1 cellular context compared by ENCODE assay signal in the genomic region with DNA sequence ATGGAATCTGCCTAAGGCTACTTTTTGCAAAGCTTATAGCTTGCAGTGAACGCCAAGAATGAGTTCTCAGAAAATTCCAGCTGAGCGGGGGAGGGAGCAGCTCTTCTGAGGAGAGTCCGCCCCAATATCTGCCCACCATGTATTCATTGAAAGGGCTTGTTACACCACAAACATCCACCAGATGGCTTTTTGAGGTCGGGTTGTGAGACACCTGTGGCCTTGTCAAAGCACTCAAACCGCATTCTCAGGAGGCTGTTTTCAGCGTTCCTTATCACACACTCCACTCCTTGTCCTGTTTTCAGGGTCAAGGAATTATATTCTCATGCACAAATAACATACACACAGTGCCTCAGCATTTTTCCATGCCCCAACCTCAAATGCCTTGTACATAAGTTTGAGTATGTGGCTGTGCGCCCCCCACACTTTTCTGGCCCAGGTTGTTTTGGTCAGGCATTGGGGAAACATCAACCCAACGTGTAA.
TF ChIP-seq lines count a peak whose summit lies in the region.

No MANE protein-coding gene starts in this region.

TF ChIP-seq in K562, 482 proteins besides CTCF, POLR2A, EP300 and RAD21 (continued from another document and continues in another):
- TF ChIP-seq TFE3 (CRISPR knock-in tag; IDR thresholded peaks at IDR 0.05) (no peak), U2AF2 (optimal IDR thresholded peaks at IDR 0.05; ENCODE audit: low read depth, low read length) (no peak), MBD2 (IDR thresholded peaks at IDR 0.05; ENCODE audit: borderline replicate concordance, low read depth) (no peak), E2F8 (IDR thresholded peaks at IDR 0.05; ENCODE audit: low read depth, partially characterized antibody) (no peak), MEIS2 (IDR thresholded peaks at IDR 0.05; ENCODE audit: partially characterized antibody) (peak; percentile 75), EHMT2 (IDR thresholded peaks at IDR 0.05) (peak; percentile 40; the same call in 1 of the 2 replicates), FOXK1 (CRISPR knock-in tag; IDR thresholded peaks at IDR 0.05; ENCODE audit: borderline replicate concordance) (no peak), ZNF695 (CRISPR knock-in tag; IDR thresholded peaks at IDR 0.05) (no peak), TAF1 (IDR thresholded peaks at IDR 0.05; ENCODE audit: control insufficient read depth, extremely low read depth, insufficient read depth, low read length, severe bottlenecking) (no peak), ZBTB8A (IDR thresholded peaks at IDR 0.05; ENCODE audit: partially characterized antibody) (no peak), JUNB (CRISPR knock-in tag; conservative IDR thresholded peaks at IDR 0.05) (no peak), FOXJ3 (CRISPR knock-in tag; IDR thresholded peaks at IDR 0.05) (no peak), ZC3H8 (IDR thresholded peaks at IDR 0.05) (no peak), CREB1 (IDR thresholded peaks at IDR 0.05) (0 out of 2 replicates have a peak, but pooled peaks have one; percentile 30), CREB1 (CRISPR knock-in tag; IDR thresholded peaks at IDR 0.05) (no peak), EGR1 (conservative IDR thresholded peaks at IDR 0.05) (peak; percentile 67), ZNF696 (CRISPR knock-in tag; conservative IDR thresholded peaks at IDR 0.05) (no peak), XRCC4 (IDR thresholded peaks at IDR 0.05; ENCODE audit: extremely low read depth, insufficient read depth, insufficient read length) (no peak), ZNF589 (CRISPR knock-in tag; IDR thresholded peaks at IDR 0.05; ENCODE audit: low read depth) (no peak), ZFPM2 (CRISPR knock-in tag; IDR thresholded peaks at IDR 0.05) (no peak), ZFP30 (CRISPR knock-in tag; IDR thresholded peaks at IDR 0.05; ENCODE audit: borderline replicate concordance) (no peak), BCL6 (CRISPR knock-in tag; IDR thresholded peaks at IDR 0.05) (no peak), SMAD1 (IDR thresholded peaks at IDR 0.05; ENCODE audit: low read depth, low read length, partially characterized antibody) (no peak), ZBTB1 (CRISPR knock-in tag; IDR thresholded peaks at IDR 0.05; ENCODE audit: borderline replicate concordance, low read depth) (no peak), NFIX (CRISPR knock-in tag; IDR thresholded peaks at IDR 0.05; ENCODE audit: low read depth) (no peak), SPI1 (IDR thresholded peaks at IDR 0.05; ENCODE audit: borderline replicate concordance, low read depth, low read length) (no peak), ZNF785 (CRISPR knock-in tag; IDR thresholded peaks at IDR 0.05) (no peak), DNMT1 (IDR thresholded peaks at IDR 0.05) (no peak), ZNF699 (CRISPR knock-in tag; IDR thresholded peaks at IDR 0.05; ENCODE audit: insufficient replicate concordance) (no peak), ZNF436 (CRISPR knock-in tag; IDR thresholded peaks at IDR 0.05) (no peak), GATAD2A (IDR thresholded peaks at IDR 0.05) (no peak)
- TF ChIP-seq, protein P1, sequence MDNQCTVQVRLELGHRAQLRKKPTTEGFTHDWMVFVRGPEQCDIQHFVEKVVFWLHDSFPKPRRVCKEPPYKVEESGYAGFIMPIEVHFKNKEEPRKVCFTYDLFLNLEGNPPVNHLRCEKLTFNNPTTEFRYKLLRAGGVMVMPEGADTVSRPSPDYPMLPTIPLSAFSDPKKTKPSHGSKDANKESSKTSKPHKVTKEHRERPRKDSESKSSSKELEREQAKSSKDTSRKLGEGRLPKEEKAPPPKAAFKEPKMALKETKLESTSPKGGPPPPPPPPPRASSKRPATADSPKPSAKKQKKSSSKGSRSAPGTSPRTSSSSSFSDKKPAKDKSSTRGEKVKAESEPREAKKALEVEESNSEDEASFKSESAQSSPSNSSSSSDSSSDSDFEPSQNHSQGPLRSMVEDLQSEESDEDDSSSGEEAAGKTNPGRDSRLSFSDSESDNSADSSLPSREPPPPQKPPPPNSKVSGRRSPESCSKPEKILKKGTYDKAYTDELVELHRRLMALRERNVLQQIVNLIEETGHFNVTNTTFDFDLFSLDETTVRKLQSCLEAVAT (IDR thresholded peaks at IDR 0.05): peak; percentile 40 to 90; a peak in 3 of 4 replicates
- TF ChIP-seq, protein P2, sequence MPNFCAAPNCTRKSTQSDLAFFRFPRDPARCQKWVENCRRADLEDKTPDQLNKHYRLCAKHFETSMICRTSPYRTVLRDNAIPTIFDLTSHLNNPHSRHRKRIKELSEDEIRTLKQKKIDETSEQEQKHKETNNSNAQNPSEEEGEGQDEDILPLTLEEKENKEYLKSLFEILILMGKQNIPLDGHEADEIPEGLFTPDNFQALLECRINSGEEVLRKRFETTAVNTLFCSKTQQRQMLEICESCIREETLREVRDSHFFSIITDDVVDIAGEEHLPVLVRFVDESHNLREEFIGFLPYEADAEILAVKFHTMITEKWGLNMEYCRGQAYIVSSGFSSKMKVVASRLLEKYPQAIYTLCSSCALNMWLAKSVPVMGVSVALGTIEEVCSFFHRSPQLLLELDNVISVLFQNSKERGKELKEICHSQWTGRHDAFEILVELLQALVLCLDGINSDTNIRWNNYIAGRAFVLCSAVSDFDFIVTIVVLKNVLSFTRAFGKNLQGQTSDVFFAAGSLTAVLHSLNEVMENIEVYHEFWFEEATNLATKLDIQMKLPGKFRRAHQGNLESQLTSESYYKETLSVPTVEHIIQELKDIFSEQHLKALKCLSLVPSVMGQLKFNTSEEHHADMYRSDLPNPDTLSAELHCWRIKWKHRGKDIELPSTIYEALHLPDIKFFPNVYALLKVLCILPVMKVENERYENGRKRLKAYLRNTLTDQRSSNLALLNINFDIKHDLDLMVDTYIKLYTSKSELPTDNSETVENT (CRISPR knock-in tag; IDR thresholded peaks at IDR 0.05): no peak
- TF ChIP-seq, protein P3, sequence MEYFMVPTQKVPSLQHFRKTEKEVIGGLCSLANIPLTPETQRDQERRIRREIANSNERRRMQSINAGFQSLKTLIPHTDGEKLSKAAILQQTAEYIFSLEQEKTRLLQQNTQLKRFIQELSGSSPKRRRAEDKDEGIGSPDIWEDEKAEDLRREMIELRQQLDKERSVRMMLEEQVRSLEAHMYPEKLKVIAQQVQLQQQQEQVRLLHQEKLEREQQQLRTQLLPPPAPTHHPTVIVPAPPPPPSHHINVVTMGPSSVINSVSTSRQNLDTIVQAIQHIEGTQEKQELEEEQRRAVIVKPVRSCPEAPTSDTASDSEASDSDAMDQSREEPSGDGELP (CRISPR knock-in tag; IDR thresholded peaks at IDR 0.05; ENCODE audit: borderline replicate concordance): peak; percentile 77
- TF ChIP-seq, protein P4, sequence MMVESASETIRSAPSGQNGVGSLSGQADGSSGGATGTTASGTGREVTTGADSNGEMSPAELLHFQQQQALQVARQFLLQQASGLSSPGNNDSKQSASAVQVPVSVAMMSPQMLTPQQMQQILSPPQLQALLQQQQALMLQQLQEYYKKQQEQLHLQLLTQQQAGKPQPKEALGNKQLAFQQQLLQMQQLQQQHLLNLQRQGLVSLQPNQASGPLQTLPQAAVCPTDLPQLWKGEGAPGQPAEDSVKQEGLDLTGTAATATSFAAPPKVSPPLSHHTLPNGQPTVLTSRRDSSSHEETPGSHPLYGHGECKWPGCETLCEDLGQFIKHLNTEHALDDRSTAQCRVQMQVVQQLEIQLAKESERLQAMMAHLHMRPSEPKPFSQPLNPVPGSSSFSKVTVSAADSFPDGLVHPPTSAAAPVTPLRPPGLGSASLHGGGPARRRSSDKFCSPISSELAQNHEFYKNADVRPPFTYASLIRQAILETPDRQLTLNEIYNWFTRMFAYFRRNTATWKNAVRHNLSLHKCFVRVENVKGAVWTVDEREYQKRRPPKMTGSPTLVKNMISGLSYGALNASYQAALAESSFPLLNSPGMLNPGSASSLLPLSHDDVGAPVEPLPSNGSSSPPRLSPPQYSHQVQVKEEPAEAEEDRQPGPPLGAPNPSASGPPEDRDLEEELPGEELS (CRISPR knock-in tag; IDR thresholded peaks at IDR 0.05; ENCODE audit: borderline replicate concordance): no peak
- TF ChIP-seq, protein P5, sequence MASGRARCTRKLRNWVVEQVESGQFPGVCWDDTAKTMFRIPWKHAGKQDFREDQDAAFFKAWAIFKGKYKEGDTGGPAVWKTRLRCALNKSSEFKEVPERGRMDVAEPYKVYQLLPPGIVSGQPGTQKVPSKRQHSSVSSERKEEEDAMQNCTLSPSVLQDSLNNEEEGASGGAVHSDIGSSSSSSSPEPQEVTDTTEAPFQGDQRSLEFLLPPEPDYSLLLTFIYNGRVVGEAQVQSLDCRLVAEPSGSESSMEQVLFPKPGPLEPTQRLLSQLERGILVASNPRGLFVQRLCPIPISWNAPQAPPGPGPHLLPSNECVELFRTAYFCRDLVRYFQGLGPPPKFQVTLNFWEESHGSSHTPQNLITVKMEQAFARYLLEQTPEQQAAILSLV (tag; IDR thresholded peaks at IDR 0.05): no peak
- TF ChIP-seq, protein P6, sequence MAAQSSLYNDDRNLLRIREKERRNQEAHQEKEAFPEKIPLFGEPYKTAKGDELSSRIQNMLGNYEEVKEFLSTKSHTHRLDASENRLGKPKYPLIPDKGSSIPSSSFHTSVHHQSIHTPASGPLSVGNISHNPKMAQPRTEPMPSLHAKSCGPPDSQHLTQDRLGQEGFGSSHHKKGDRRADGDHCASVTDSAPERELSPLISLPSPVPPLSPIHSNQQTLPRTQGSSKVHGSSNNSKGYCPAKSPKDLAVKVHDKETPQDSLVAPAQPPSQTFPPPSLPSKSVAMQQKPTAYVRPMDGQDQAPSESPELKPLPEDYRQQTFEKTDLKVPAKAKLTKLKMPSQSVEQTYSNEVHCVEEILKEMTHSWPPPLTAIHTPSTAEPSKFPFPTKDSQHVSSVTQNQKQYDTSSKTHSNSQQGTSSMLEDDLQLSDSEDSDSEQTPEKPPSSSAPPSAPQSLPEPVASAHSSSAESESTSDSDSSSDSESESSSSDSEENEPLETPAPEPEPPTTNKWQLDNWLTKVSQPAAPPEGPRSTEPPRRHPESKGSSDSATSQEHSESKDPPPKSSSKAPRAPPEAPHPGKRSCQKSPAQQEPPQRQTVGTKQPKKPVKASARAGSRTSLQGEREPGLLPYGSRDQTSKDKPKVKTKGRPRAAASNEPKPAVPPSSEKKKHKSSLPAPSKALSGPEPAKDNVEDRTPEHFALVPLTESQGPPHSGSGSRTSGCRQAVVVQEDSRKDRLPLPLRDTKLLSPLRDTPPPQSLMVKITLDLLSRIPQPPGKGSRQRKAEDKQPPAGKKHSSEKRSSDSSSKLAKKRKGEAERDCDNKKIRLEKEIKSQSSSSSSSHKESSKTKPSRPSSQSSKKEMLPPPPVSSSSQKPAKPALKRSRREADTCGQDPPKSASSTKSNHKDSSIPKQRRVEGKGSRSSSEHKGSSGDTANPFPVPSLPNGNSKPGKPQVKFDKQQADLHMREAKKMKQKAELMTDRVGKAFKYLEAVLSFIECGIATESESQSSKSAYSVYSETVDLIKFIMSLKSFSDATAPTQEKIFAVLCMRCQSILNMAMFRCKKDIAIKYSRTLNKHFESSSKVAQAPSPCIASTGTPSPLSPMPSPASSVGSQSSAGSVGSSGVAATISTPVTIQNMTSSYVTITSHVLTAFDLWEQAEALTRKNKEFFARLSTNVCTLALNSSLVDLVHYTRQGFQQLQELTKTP (IDR thresholded peaks at IDR 0.05; ENCODE audit: low read depth in 1 of 2, partially characterized antibody in 2 of 2): no peak
- TF ChIP-seq, protein P7, sequence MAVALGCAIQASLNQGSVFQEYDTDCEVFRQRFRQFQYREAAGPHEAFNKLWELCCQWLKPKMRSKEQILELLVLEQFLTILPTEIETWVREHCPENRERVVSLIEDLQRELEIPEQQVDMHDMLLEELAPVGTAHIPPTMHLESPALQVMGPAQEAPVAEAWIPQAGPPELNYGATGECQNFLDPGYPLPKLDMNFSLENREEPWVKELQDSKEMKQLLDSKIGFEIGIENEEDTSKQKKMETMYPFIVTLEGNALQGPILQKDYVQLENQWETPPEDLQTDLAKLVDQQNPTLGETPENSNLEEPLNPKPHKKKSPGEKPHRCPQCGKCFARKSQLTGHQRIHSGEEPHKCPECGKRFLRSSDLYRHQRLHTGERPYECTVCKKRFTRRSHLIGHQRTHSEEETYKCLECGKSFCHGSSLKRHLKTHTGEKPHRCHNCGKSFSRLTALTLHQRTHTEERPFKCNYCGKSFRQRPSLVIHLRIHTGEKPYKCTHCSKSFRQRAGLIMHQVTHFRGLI (CRISPR knock-in tag; IDR thresholded peaks at IDR 0.05): no peak
- TF ChIP-seq, protein P8, sequence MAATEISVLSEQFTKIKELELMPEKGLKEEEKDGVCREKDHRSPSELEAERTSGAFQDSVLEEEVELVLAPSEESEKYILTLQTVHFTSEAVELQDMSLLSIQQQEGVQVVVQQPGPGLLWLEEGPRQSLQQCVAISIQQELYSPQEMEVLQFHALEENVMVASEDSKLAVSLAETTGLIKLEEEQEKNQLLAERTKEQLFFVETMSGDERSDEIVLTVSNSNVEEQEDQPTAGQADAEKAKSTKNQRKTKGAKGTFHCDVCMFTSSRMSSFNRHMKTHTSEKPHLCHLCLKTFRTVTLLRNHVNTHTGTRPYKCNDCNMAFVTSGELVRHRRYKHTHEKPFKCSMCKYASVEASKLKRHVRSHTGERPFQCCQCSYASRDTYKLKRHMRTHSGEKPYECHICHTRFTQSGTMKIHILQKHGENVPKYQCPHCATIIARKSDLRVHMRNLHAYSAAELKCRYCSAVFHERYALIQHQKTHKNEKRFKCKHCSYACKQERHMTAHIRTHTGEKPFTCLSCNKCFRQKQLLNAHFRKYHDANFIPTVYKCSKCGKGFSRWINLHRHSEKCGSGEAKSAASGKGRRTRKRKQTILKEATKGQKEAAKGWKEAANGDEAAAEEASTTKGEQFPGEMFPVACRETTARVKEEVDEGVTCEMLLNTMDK (IDR thresholded peaks at IDR 0.05; ENCODE audit: borderline replicate concordance, insufficient read depth, low read depth, low read length, poor library complexity, severe bottlenecking): no peak
